13 cellular contexts compared by ENCODE assay signal in the genomic region with DNA sequence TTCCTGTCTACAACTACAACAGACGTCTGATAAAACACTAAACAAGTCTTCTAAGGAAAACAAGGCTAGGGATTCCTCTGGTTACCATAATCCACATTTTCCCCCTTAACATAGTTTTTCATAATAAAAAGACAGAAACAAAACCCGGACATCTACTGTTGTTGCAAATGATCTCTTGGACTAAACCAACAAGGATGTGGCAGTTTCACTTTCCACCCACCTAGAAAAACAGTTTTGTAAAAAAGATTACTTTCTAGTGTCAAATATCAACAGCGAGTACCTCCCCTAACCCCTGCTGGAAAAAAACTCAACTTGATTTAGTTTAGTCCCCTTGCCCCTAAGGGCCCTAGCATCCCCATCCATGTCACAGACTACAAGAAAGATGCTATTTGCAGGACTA. TPM values are rescaled to one million over a fixed set of nuclear protein-coding genes. Genes with fewer than 3 reads are reported as not detected.
A peak's percentile ranks its signal among the peaks of the same experiment; 100 is the strongest.
DNase-seq lines count a peak whose midpoint lies in the region; ATAC-seq and TF ChIP-seq lines count a peak whose summit lies in the region.
"Had no signal": no experiment of that assay in that cellular context is flagged by ENCODE, and none has a peak within 500 bp of the region (broad histone marks: within the 10 kb centered on the region; RNA-seq: fewer than 3 reads in every experiment).

No MANE protein-coding gene starts in this region.

- DNase-seq in MCF 10A (ENCODE audit: unreplicated experiment), result no peak
- DNase-seq in breast epithelium (ENCODE audit: low spot score in 2 of 2), result no peak
- no peak for DNase-seq in activated CD4-positive, alpha-beta memory T cell treated with anti-CD3 and anti-CD28 coated beads, Interleukin-2, amount 10 ng/mL, durations not matched to agents 7 days and 5 days
- DNase-seq in hypothalamus (lab: John Stamatoyannopoulos, UW), result no peak
- DNase-seq in osteoblast (ENCODE audit: insufficient read length, low spot score, missing footprints), result no peak
- DNase-seq: AML-193, cerebellar nuclear complex, MV-4-11, NCI-H510A had no signal

- no peak overlapping the region for H3K4me3 Mint-ChIP-seq in MCF 10A (ENCODE audit: unreplicated experiment)
- peak overlapping the region; percentile 47 for H3K4me3 Mint-ChIP-seq in activated CD4-positive, alpha-beta memory T cell treated with anti-CD3 and anti-CD28 coated beads, Interleukin-2, amount 10 ng/mL, durations not matched to agents 7 days and 5 days

- peak overlapping the region in 1 of 2 donors; percentile 60 for H3K9ac ChIP-seq in liver (ENCODE audit: low read depth in 1 of 2, low read length in 2 of 2)
- H3K9ac ChIP-seq in subcutaneous abdominal adipose tissue (ENCODE audit: low read length in 5 of 5), result peak overlapping the region in 1 of 5 donors; percentile 26

- no peak for TF ChIP-seq RAD21 in liver (IDR thresholded peaks at IDR 0.05)

- TSS peak; percentile 36 for BruUV-seq in MCF 10A (replicated peaks; lab: Mats Ljungman, UMichigan)

- H3K36me3 ChIP-seq in breast epithelium (no peaks in the 10 kb centered on the region), liver (ENCODE audit: control insufficient read depth in 4 of 4, insufficient read depth in 3 of 4, low read depth in 1 of 4, low read length in 3 of 4) (peaks cover 3 to 36% (median 35%) of the 10 kb centered on the region in 4 donors), subcutaneous abdominal adipose tissue (ENCODE audit: control insufficient read depth in 5 of 5, insufficient read depth in 5 of 5, low read length in 5 of 5) (peaks cover 15 to 70% (median 58%) of the 10 kb centered on the region in 5 donors), osteoblast (ENCODE audit: insufficient read depth, low read length) (peaks cover 71% of the 10 kb centered on the region)

- no peak for TF ChIP-seq POLR2A in breast epithelium (IDR thresholded peaks at IDR 0.05)

- H3K4me2 ChIP-seq in osteoblast (ENCODE audit: insufficient read depth, low read length), result no peak overlapping the region

- H3K4me3 ChIP-seq in breast epithelium, result no peak overlapping the region
- no peak overlapping the region for H3K4me3 ChIP-seq in liver (ENCODE audit: low read depth in 1 of 3, low read length in 3 of 3)
- H3K4me3 ChIP-seq in subcutaneous abdominal adipose tissue (ENCODE audit: low read depth in 1 of 5, low read length in 5 of 5), result no peak overlapping the region
- no peak overlapping the region for H3K4me3 ChIP-seq in osteoblast (ENCODE audit: insufficient read depth, low read length)
- H3K4me3 ChIP-seq: SJSA1 had no signal

- H3K27me3 Mint-ChIP-seq in MCF 10A (ENCODE audit: insufficient read depth, unreplicated experiment), result no peaks in the 10 kb centered on the region
- no peaks in the 10 kb centered on the region for H3K27me3 Mint-ChIP-seq in activated CD4-positive, alpha-beta memory T cell treated with anti-CD3 and anti-CD28 coated beads, Interleukin-2, amount 10 ng/mL, durations not matched to agents 7 days and 5 days

- no peaks in the 10 kb centered on the region for H4K20me1 ChIP-seq in osteoblast (ENCODE audit: insufficient read depth, low read length)

- H3K4me1 ChIP-seq in breast epithelium (peaks cover 0 to 16% of the 10 kb centered on the region in 2 donors), liver (ENCODE audit: control insufficient read depth in 4 of 4, insufficient read depth in 4 of 4, low read length in 3 of 4) (peaks cover 17 to 65% (median 50%) of the 10 kb centered on the region in 4 donors), subcutaneous abdominal adipose tissue (ENCODE audit: control insufficient read depth in 5 of 5, insufficient read depth in 5 of 5, low read length in 5 of 5) (peaks cover 2 to 33% (median 31%) of the 10 kb centered on the region in 5 donors), osteoblast (ENCODE audit: insufficient read depth, low read length) (peaks cover 16% of the 10 kb centered on the region)

- H3K27me3 ChIP-seq in breast epithelium, result no peaks in the 10 kb centered on the region
- no peaks in the 10 kb centered on the region for H3K27me3 ChIP-seq in liver (ENCODE audit: control insufficient read depth in 4 of 4, insufficient read depth in 4 of 4, low read length in 3 of 4)
- no peaks in the 10 kb centered on the region for H3K27me3 ChIP-seq in subcutaneous abdominal adipose tissue (ENCODE audit: control insufficient read depth in 5 of 5, insufficient read depth in 4 of 5, low read length in 5 of 5)
- no peaks in the 10 kb centered on the region for H3K27me3 ChIP-seq in osteoblast (ENCODE audit: insufficient read depth, low read length)
- H3K27me3 ChIP-seq: SJSA1 had no signal

- H3K9me3 ChIP-seq in breast epithelium (no peaks in the 10 kb centered on the region), liver (ENCODE audit: control insufficient read depth in 4 of 4, low read length in 3 of 4) (no peaks in the 10 kb centered on the region), subcutaneous abdominal adipose tissue (ENCODE audit: control insufficient read depth in 5 of 5, low read length in 5 of 5) (no peaks in the 10 kb centered on the region), osteoblast (ENCODE audit: low read depth, low read length) (no peaks in the 10 kb centered on the region)
- H3K9me3 ChIP-seq: SJSA1 had no signal

- H3K27ac ChIP-seq in breast epithelium (no peak overlapping the region), liver (ENCODE audit: low read depth in 1 of 2, low read length in 2 of 2) (peak overlapping the region; percentile 86 to 94), subcutaneous abdominal adipose tissue (ENCODE audit: low read depth, low read length) (peak overlapping the region; percentile 66), osteoblast (ENCODE audit: low read depth, low read length) (no peak overlapping the region)
- H3K27ac ChIP-seq: SJSA1 had no signal

- H3K27ac Mint-ChIP-seq in MCF 10A (ENCODE audit: low read depth, unreplicated experiment), result no peak overlapping the region
- H3K27ac Mint-ChIP-seq in activated CD4-positive, alpha-beta memory T cell treated with anti-CD3 and anti-CD28 coated beads, Interleukin-2, amount 10 ng/mL, durations not matched to agents 7 days and 5 days, result peak overlapping the region; percentile 93

- peaks cover 38% of the 10 kb centered on the region for H3K79me2 ChIP-seq in osteoblast (ENCODE audit: insufficient read depth, low read length)

- H3K36me3 Mint-ChIP-seq in MCF 10A (ENCODE audit: insufficient read depth, unreplicated experiment), result peaks cover 67% of the 10 kb centered on the region
- H3K36me3 Mint-ChIP-seq in activated CD4-positive, alpha-beta memory T cell treated with anti-CD3 and anti-CD28 coated beads, Interleukin-2, amount 10 ng/mL, durations not matched to agents 7 days and 5 days (ENCODE audit: low read depth), result peaks cover 74% of the 10 kb centered on the region

- peaks cover 17% of the 10 kb centered on the region for H3K4me1 Mint-ChIP-seq in MCF 10A (ENCODE audit: insufficient read depth, unreplicated experiment)
- H3K4me1 Mint-ChIP-seq in activated CD4-positive, alpha-beta memory T cell treated with anti-CD3 and anti-CD28 coated beads, Interleukin-2, amount 10 ng/mL, durations not matched to agents 7 days and 5 days, result peaks cover 78% of the 10 kb centered on the region

- TF ChIP-seq CTCF in MCF 10A (IDR thresholded peaks at IDR 0.05; ENCODE audit: unreplicated experiment) (no peak), breast epithelium (IDR thresholded peaks at IDR 0.05) (no peak), liver (IDR thresholded peaks at IDR 0.05; ENCODE audit: low read depth, low read length, missing input control) (no peak), osteoblast (IDR thresholded peaks at IDR 0.05; ENCODE audit: extremely low read depth, low read depth, low read length) (no peak)

- POLR2A ChIA-PET in MCF 10A (lab: Yijun Ruan, JAX), result interaction anchor here (15.7 kb wide), 1 partner anchor 13 kb away, joined by 197 read pairs; the partner anchor contains the start of genes HNRNPUL2 and TTC9C
- POLR2A ChIA-PET in activated CD4-positive, alpha-beta memory T cell treated with anti-CD3 and anti-CD28 coated beads, Interleukin-2, amount 10 ng/mL, durations not matched to agents 7 days and 5 days (lab: Charles Lee), result interaction anchor here (0.8 to 14.0 kb wide), 7 partner anchors 15 to 141 kb away, joined by 3 to 234 read pairs (median 6); partner anchors contain the start of genes C11orf98, CSKMT, HNRNPUL2 and LBHD1

- CTCF ChIA-PET in MCF 10A (lab: Yijun Ruan, JAX), result interaction anchor here (0.8 kb wide), 1 partner anchor 181 kb away, joined by 4 read pairs; no protein-coding TSS in a partner anchor
- CTCF ChIA-PET in activated CD4-positive, alpha-beta memory T cell treated with anti-CD3 and anti-CD28 coated beads, Interleukin-2, amount 10 ng/mL, durations not matched to agents 7 days and 5 days (lab: Charles Lee), result interaction anchor here (1.0 to 1.6 kb wide), 4 partner anchors 17 to 168 kb away, joined by 3 to 4 read pairs (median 4); partner anchors contain the start of gene SLC3A2

- no peaks in the 10 kb centered on the region for H3K9me3 Mint-ChIP-seq in MCF 10A (ENCODE audit: unreplicated experiment)
- no peaks in the 10 kb centered on the region for H3K9me3 Mint-ChIP-seq in activated CD4-positive, alpha-beta memory T cell treated with anti-CD3 and anti-CD28 coated beads, Interleukin-2, amount 10 ng/mL, durations not matched to agents 7 days and 5 days

- intact Hi-C loops in MCF 10A (cut with micrococcal nuclease), result no loop called here
- intact Hi-C loops in breast epithelium (cut with DNase I; ENCODE audit: low total_unique reads), result no loop called here

- 24% methylated on average over 3 of the region's 3 CpGs for WGBS in liver

- H2AFZ ChIP-seq in osteoblast (ENCODE audit: low read length), result no peak overlapping the region

- no peak for ATAC-seq in GM18858 (IDR thresholded peaks at IDR 0.05; ENCODE audit: unreplicated experiment)

RNA-seq across cellular contexts. Expression of gene GNG3, which starts 5.4 kb away (rescaled TPM):
- total RNA-seq in MCF 10A (2022) (not detected in 2 replicates), breast epithelium (not detected), liver (under 1 TPM in 1 of 2 donors, not detected in 1; 0.19 TPM), osteoblast (not detected in 2 replicates)
- total RNA-seq in activated CD4-positive, alpha-beta memory T cell treated with anti-CD3 and anti-CD28 coated beads, Interleukin-2, amount 10 ng/mL, durations not matched to agents 7 days and 5 days, result not detected
- not detected for polyA plus RNA-seq in liver
- total RNA-seq: SJSA1 had no signal

RNA-seq across cellular contexts. Expression of gene BSCL2, which starts 5.6 kb away (rescaled TPM):
- total RNA-seq in MCF 10A (2022) (33.1 and 46.6 TPM in 2 replicates), breast epithelium (10 to 100 TPM; 40.2 to 58.4 (median 54.1) TPM), liver (10 to 100 TPM; 15.1 to 23.0 TPM), osteoblast (63.6 and 67.7 TPM in 2 replicates)
- 10 to 100 TPM; 24.2 to 28.9 TPM for total RNA-seq in activated CD4-positive, alpha-beta memory T cell treated with anti-CD3 and anti-CD28 coated beads, Interleukin-2, amount 10 ng/mL, durations not matched to agents 7 days and 5 days
- polyA plus RNA-seq in liver, result 10 to 100 TPM; 34.5 to 40.0 TPM

RNA-seq across cellular contexts. Expression of gene HNRNPUL2, which starts 14.4 kb away (rescaled TPM):
- total RNA-seq in MCF 10A (2022) (36.4 and 36.6 TPM in 2 replicates), breast epithelium (10 to 100 TPM; 22.3 to 24.5 (median 23.6) TPM), liver (10 to 100 TPM; 14.0 to 17.0 TPM), osteoblast (13.0 and 18.8 TPM in 2 replicates)
- total RNA-seq in activated CD4-positive, alpha-beta memory T cell treated with anti-CD3 and anti-CD28 coated beads, Interleukin-2, amount 10 ng/mL, durations not matched to agents 7 days and 5 days, result 10 to 100 TPM; 65.1 to 65.3 TPM
- 10 to 100 TPM in 1 of 2 donors, 1 to 10 TPM in 1; 1.3 to 12.0 TPM for polyA plus RNA-seq in liver

RNA-seq across cellular contexts. Expression of gene TTC9C, which starts 15.4 kb away (rescaled TPM):
- total RNA-seq in MCF 10A (2022) (27.3 and 31.9 TPM in 2 replicates), breast epithelium (10 to 100 TPM; 19.2 to 26.2 (median 25.8) TPM), liver (10 to 100 TPM; 12.0 to 16.1 TPM), osteoblast (34.0 and 35.9 TPM in 2 replicates)
- total RNA-seq in activated CD4-positive, alpha-beta memory T cell treated with anti-CD3 and anti-CD28 coated beads, Interleukin-2, amount 10 ng/mL, durations not matched to agents 7 days and 5 days, result 10 to 100 TPM; 48.3 to 48.4 TPM
- polyA plus RNA-seq in liver, result 10 to 100 TPM in 1 of 2 donors, 1 to 10 TPM in 1; 10.0 to 14.0 TPM

RNA-seq across cellular contexts. Expression of gene LRRN4CL, which starts 23.5 kb away (rescaled TPM):
- total RNA-seq in MCF 10A (2022) (0.42 and 0.81 TPM in 2 replicates), breast epithelium (10 to 100 TPM in 2 of 3 donors, 1 to 10 TPM in 1; 9.8 to 15.1 (median 13.6) TPM), liver (under 1 TPM in 1 of 2 donors, not detected in 1; 0.08 TPM), osteoblast (9.1 and 13.8 TPM in 2 replicates)
- total RNA-seq in activated CD4-positive, alpha-beta memory T cell treated with anti-CD3 and anti-CD28 coated beads, Interleukin-2, amount 10 ng/mL, durations not matched to agents 7 days and 5 days, result under 1 TPM; 0.18 to 0.20 TPM
- under 1 TPM in 1 of 2 donors, not detected in 1; 0.06 TPM for polyA plus RNA-seq in liver

Comparison
In these comparisons a context has a peak if more than half of its experiments do, and no peak if none do; other contexts are left out.
1. H3K27ac ChIP-seq: peak in liver (2 of 2) and subcutaneous abdominal adipose tissue (single experiment); none in breast epithelium (0 of 2) and osteoblast (single experiment).